In the genomic region with DNA sequence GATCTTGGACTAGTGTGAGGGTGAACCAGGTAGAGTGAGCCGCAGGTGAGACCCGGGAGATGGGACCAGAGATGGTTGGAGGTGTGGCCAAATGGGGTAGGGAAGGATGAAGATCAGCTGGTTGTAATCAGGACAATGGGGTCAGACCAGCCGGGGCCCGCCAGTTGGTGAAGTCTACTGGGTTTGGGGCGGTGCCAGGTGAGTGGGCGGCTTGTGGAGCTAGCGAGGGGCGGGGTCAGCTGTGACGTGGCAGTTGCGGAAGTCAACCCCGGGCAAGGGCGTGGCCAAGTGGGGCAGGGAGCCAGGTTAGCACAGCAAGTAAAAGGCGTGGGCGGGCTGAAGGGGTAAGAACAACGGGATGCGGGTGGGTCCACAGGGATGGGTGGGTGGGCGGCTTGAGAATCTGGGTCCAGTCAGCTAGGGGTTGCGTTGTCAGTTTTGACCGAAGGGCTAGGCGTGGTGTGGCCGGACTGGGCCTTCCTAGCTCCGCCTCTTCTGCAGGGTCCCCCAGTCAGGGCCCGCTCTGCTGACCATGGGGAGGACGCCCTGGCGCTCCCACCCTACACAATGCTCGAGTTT, we compare ENCODE assay signal across 8 cellular contexts. TPM values are rescaled to one million over a fixed set of nuclear protein-coding genes. Genes with fewer than 3 reads are reported as not detected.
A peak's percentile ranks its signal among the peaks of the same experiment; 100 is the strongest.
DNase-seq lines count a peak whose midpoint lies in the region; ATAC-seq, FAIRE-seq and TF ChIP-seq lines count a peak whose summit lies in the region.

No MANE protein-coding gene starts in this region.

- no peak overlapping the region for H3K23ac ChIP-seq in H1 (ENCODE audit: insufficient read length)

- peaks cover 1% of the 10 kb centered on the region; the same call in 1 of the 2 replicates for H3K23me2 ChIP-seq in H1 (ENCODE audit: low read depth, low read length)

- peaks cover 18 to 62% (median 36%) of the 10 kb centered on the region in 10 experiments for H3K4me1 ChIP-seq in BLaER1 treated with 17β-estradiol and CSF1 and Interleukin-3, amounts not matched to agents 10 nM and 100 nM
- peaks cover 2 to 12% (median 5%) of the 10 kb centered on the region in 4 experiments for H3K4me1 ChIP-seq in H1 (replicated peaks in 1 of 4; ENCODE audit: control insufficient read depth in 3 of 4, insufficient read depth in 4 of 4, low read length in 3 of 4)

- H4K5ac ChIP-seq in H1 (ENCODE audit: insufficient read length, low read depth, low read length) = no peak overlapping the region

- H4K20me1 ChIP-seq in BLaER1 treated with 17β-estradiol and CSF1 and Interleukin-3, amounts not matched to agents 10 nM and 100 nM = no peaks in the 10 kb centered on the region
- no peaks in the 10 kb centered on the region for H4K20me1 ChIP-seq in H1 (replicated peaks in 1 of 2; ENCODE audit: control insufficient read depth in 1 of 2, insufficient read depth in 2 of 2, low read length in 2 of 2)

- TF ChIP-seq POLR2A in H1 (IDR thresholded peaks at IDR 0.05; ENCODE audit: control extremely low read depth in 1 of 2, low read depth in 2 of 2, low read length in 2 of 2) = no peak

- H3K79me2 ChIP-seq in H1 (ENCODE audit: control insufficient read depth in 1 of 2, insufficient read depth in 2 of 2, low read length in 2 of 2) = no peaks in the 10 kb centered on the region

- peak overlapping the region; percentile 29; the same call in 1 of the 2 replicates for H4K8ac ChIP-seq in H1 (ENCODE audit: extremely low read depth, insufficient read depth, low read length)

- no peak overlapping the region for H2BK20ac ChIP-seq in H1 (ENCODE audit: low read length)

- H3K4ac ChIP-seq in H1 (replicated peaks; ENCODE audit: insufficient read length, low read depth, low read length) = no peak overlapping the region

- no peak overlapping the region; the same call in 1 of the 2 replicates for H3K18ac ChIP-seq in H1 (ENCODE audit: extremely low read depth, low read length)

- WGBS in H1 (ENCODE audit: extremely low coverage in 1 of 2, insufficient coverage in 1 of 2, insufficient read length in 1 of 2, insufficient replicate concordance in 2 of 2, low coverage in 1 of 2, low lambda C conversion rate in 2 of 2, missing lambda C conversion rate in 1 of 2), 2 experiments = 4% methylated on average over 26 of the region's 26 CpGs; no CpG with 5 or more reads in 1 of the 2 experiments

- peak; percentile 42 for ATAC-seq in GM21381 (IDR thresholded peaks at IDR 0.05; ENCODE audit: unreplicated experiment)

- H3K79me1 ChIP-seq in H1 (ENCODE audit: low read depth, low read length) = no peaks in the 10 kb centered on the region

- no peak overlapping the region for H2AK5ac ChIP-seq in H1 (ENCODE audit: low read depth, low read length)

- no peak overlapping the region for H4K91ac ChIP-seq in H1 (replicated peaks; ENCODE audit: insufficient read length, low read length)

- no peak overlapping the region for H3K56ac ChIP-seq in H1 (replicated peaks; ENCODE audit: insufficient read length, low read depth, low read length)

- no peak for TF ChIP-seq RAD21 in H1 (IDR thresholded peaks at IDR 0.05 in 1 of 2, conservative IDR thresholded peaks at IDR 0.05 in 1 of 2; ENCODE audit: low read depth in 2 of 2, low read length in 2 of 2)

- H3K9ac ChIP-seq in BLaER1 treated with 17β-estradiol and CSF1 and Interleukin-3, amounts not matched to agents 10 nM and 100 nM = peak overlapping the region in 9 of 11 experiments; percentile 11 to 70 (median 54); a peak in 13 of 22 replicates
- peak overlapping the region in 2 of 4 experiments; percentile 25 to 28; a peak in 2 of 7 replicates for H3K9ac ChIP-seq in H1 (replicated peaks in 1 of 4; ENCODE audit: extremely low read depth in 1 of 4, low read depth in 3 of 4, low read length in 3 of 4)

- no peaks in the 10 kb centered on the region for H3K27me3 ChIP-seq in BLaER1 treated with 17β-estradiol and CSF1 and Interleukin-3, amounts not matched to agents 10 nM and 100 nM
- H3K27me3 ChIP-seq in H1 (replicated peaks in 1 of 4; ENCODE audit: control insufficient read depth in 3 of 4, extremely low read depth in 1 of 4, insufficient read depth in 3 of 4, low read length in 3 of 4) = no peaks in the 10 kb centered on the region; a peak in 1 of 7 replicates

- H3K36me3 ChIP-seq in BLaER1 treated with 17β-estradiol and CSF1 and Interleukin-3, amounts not matched to agents 10 nM and 100 nM = no peaks in the 10 kb centered on the region
- no peaks in the 10 kb centered on the region for H3K36me3 ChIP-seq in H1 (ENCODE audit: control insufficient read depth in 2 of 4, insufficient read depth in 4 of 4, low read length in 3 of 4)

- peak overlapping the region; percentile 64 to 98 (median 84) for H3K4me2 ChIP-seq in BLaER1 treated with 17β-estradiol and CSF1 and Interleukin-3, amounts not matched to agents 10 nM and 100 nM
- H3K4me2 ChIP-seq in H1 (ENCODE audit: insufficient read depth in 1 of 2, low read depth in 2 of 2, low read length in 2 of 2) = peak overlapping the region; percentile 54 to 78

- POLR2A ChIA-PET in H1 (lab: Charles Lee; ENCODE audit: partially characterized antibody) = interaction anchor here (0.7 to 1.8 kb wide), 3 partner anchors 12 to 89 kb away, joined by 3 to 5 read pairs (median 3); no protein-coding TSS in a partner anchor

- 0 out of 2 replicates have a peak overlapping the region, but pooled peaks have one; percentile 41 for H2BK5ac ChIP-seq in H1 (ENCODE audit: low read depth, low read length)

- TF ChIP-seq CTCF in H1 (IDR thresholded peaks at IDR 0.05; ENCODE audit: control extremely low read depth in 1 of 3, insufficient read depth in 1 of 3, low read depth in 1 of 3, low read length in 3 of 3) = no peak

- CTCF ChIA-PET in H1 (lab: Charles Lee; ENCODE audit: partially characterized antibody) = interaction anchor here (0.9 to 1.1 kb wide), 5 partner anchors 12 to 18 kb away, joined by 3 to 6 read pairs (median 4); no protein-coding TSS in a partner anchor

- H2BK15ac ChIP-seq in H1 (ENCODE audit: low read length) = no peak overlapping the region

- peak overlapping the region; percentile 16 to 66 (median 53); a peak in 17 of 20 replicates for H3K4me3 ChIP-seq in BLaER1 treated with 17β-estradiol and CSF1 and Interleukin-3, amounts not matched to agents 10 nM and 100 nM
- peak overlapping the region; percentile 25 to 60 (median 46) for H3K4me3 ChIP-seq in H1 (ENCODE audit: extremely low read depth in 1 of 4, insufficient read depth in 2 of 4, low read depth in 3 of 4, low read length in 4 of 4)

- H2BK12ac ChIP-seq in H1 (ENCODE audit: low read depth, low read length) = no peak overlapping the region

- H3K14ac ChIP-seq in H1 (ENCODE audit: insufficient read length) = no peak overlapping the region

- no peak overlapping the region for H2BK120ac ChIP-seq in H1 (replicated peaks; ENCODE audit: low read depth, low read length)

- TF ChIP-seq EP300 in H1 (IDR thresholded peaks at IDR 0.05; ENCODE audit: borderline replicate concordance in 1 of 2, low read depth in 2 of 2, low read length in 2 of 2) = no peak

- DNase-seq in NCI-H2029 treated with DMSO at 0.1 percent for 48 hours (lab: John Stamatoyannopoulos, UW) (peak; percentile 53), H1 (ENCODE audit: low read depth in 1 of 2, low spot score in 2 of 2) (peak; percentile 93 to 100), mesenteric fat pad (ENCODE audit: low spot score) (peak; percentile 99), COR-L47 (lab: John Stamatoyannopoulos, UW) (no peak)
- peak; percentile 98 for DNase-seq in activated CD8-positive, alpha-beta memory T cell treated with anti-CD3 and anti-CD28 coated beads for 24 hours
- DNase-seq in stimulated activated CD8-positive, alpha-beta memory T cell treated with anti-CD3 and anti-CD28 coated beads, Interleukin-15, amount 100 ng/mL, for 1 hour (ENCODE audit: low read depth) = peak; percentile 92

- H3K9me3 ChIP-seq in BLaER1 treated with 17β-estradiol and CSF1 and Interleukin-3, amounts not matched to agents 10 nM and 100 nM (replicated peaks in 1 of 11) = no peaks in the 10 kb centered on the region
- no peaks in the 10 kb centered on the region for H3K9me3 ChIP-seq in H1 (ENCODE audit: insufficient read depth in 2 of 2, low read depth in 1 of 2, low read length in 1 of 2)

- H2AFZ ChIP-seq in H1 (ENCODE audit: low read length) = no peak overlapping the region

- H3K27ac ChIP-seq in BLaER1 treated with 17β-estradiol and CSF1 and Interleukin-3, amounts not matched to agents 10 nM and 100 nM = peak overlapping the region; percentile 33 to 67 (median 53); a peak in 16 of 22 replicates
- H3K27ac ChIP-seq in H1 (ENCODE audit: low read depth, low read length) = no peak overlapping the region

- FAIRE-seq in H1 (lab: Jason Lieb, UNC) = peak; percentile 93

TF ChIP-seq in H1, 55 proteins besides CTCF, POLR2A, EP300 and RAD21 (continues in another document):
- TF ChIP-seq SIX5 (IDR thresholded peaks at IDR 0.05; ENCODE audit: low read depth, low read length) (no peak), TBP (IDR thresholded peaks at IDR 0.05; ENCODE audit: low read depth, low read length) (0 out of 2 replicates have a peak, but pooled peaks have one; percentile 42), RBBP5 (IDR thresholded peaks at IDR 0.05; ENCODE audit: borderline replicate concordance, low read depth, low read length) (peak; percentile 80; the same call in 1 of the 2 replicates)

RNA-seq across cellular contexts. Expression of gene ALKBH5, which starts 25.5 kb away (rescaled TPM):
- total RNA-seq in H1 (2021; fragmentation: NEBNext Ultra II Directional; extraction: Animal tissue kit (Norgen Biotek cat#: 25700)) = 86.4 and 86.6 TPM in 2 replicates
- polyA plus RNA-seq in H1 (2011; rRNA removed) = 63.7 and 66.5 TPM in 2 replicates
- polyA plus RNA-seq in H1 (2011; cell fraction: cytosol; rRNA removed) = 58.7 TPM
- polyA plus RNA-seq in H1 (2011; cell fraction: nucleus; rRNA removed) = 46.3 TPM
- polyA plus RNA-seq in H1 (2012, experiment 1 of 2) = 39.8 to 45.6 TPM (median 42.8 TPM) in 4 replicates
- 74.9 TPM for polyA plus RNA-seq in H1 (2012, experiment 2 of 2)
- 45.3 TPM for polyA plus RNA-seq in H1 (2013, experiment 1 of 2)
- 45.3 TPM for polyA plus RNA-seq in H1 (2013, experiment 2 of 2)
- 74.1 and 101 TPM in 2 replicates for polyA minus RNA-seq in H1 (2011; rRNA and poly(A)+ RNA removed)
- polyA minus RNA-seq in H1 (2011; cell fraction: cytosol; rRNA and poly(A)+ RNA removed) = 76.5 TPM
- polyA minus RNA-seq in H1 (2011; cell fraction: nucleus; rRNA and poly(A)+ RNA removed) = 35.4 TPM
- 86.9 TPM for total RNA-seq in mesenteric fat pad

RNA-seq across cellular contexts. Expression of gene MYO15A, which starts 49.6 kb away (rescaled TPM):
- 1.5 and 1.6 TPM in 2 replicates for total RNA-seq in H1 (2021; fragmentation: NEBNext Ultra II Directional; extraction: Animal tissue kit (Norgen Biotek cat#: 25700))
- polyA plus RNA-seq in H1 (2011; rRNA removed) = 4.2 and 5.5 TPM in 2 replicates
- 5.4 TPM for polyA plus RNA-seq in H1 (2011; cell fraction: cytosol; rRNA removed)
- polyA plus RNA-seq in H1 (2011; cell fraction: nucleus; rRNA removed) = 22.4 TPM
- 2.0 to 4.0 TPM (median 3.2 TPM) in 4 replicates for polyA plus RNA-seq in H1 (2012, experiment 1 of 2)
- polyA plus RNA-seq in H1 (2012, experiment 2 of 2) = 1.1 TPM
- 1.2 TPM for polyA plus RNA-seq in H1 (2013, experiment 1 of 2)
- polyA plus RNA-seq in H1 (2013, experiment 2 of 2) = 0.94 TPM
- 1.7 and 3.2 TPM in 2 replicates for polyA minus RNA-seq in H1 (2011; rRNA and poly(A)+ RNA removed)
- polyA minus RNA-seq in H1 (2011; cell fraction: cytosol; rRNA and poly(A)+ RNA removed) = 1.7 TPM
- 7.4 TPM for polyA minus RNA-seq in H1 (2011; cell fraction: nucleus; rRNA and poly(A)+ RNA removed)
- total RNA-seq in mesenteric fat pad = 0.71 TPM
